In genomic region chr14:73997108-73997943, GRCh38 we compare ENCODE assay signal across 22 cellular contexts. TPM values are rescaled to one million over a fixed set of nuclear protein-coding genes. Genes with fewer than 3 reads are reported as not detected.
DNase-seq lines count a peak whose midpoint lies in the region; ATAC-seq, FAIRE-seq and TF ChIP-seq lines count a peak whose summit lies in the region.
"Had no signal": no experiment of that assay in that cellular context is flagged by ENCODE, and none has a peak within 500 bp of the region (broad histone marks: within the 10 kb centered on the region; RNA-seq: fewer than 3 reads in every experiment).

No MANE protein-coding gene starts in this region.

- H3K4me3 Mint-ChIP-seq in nephron progenitor cell: no peak overlapping the region
- H3K4me3 Mint-ChIP-seq in activated CD8-positive, alpha-beta memory T cell treated with anti-CD3 and anti-CD28 coated beads, Interleukin-2, amount 10 ng/mL, durations not matched to agents 7 days and 5 days: no peak overlapping the region
- H3K4me3 Mint-ChIP-seq: B cell; effector memory CD8-positive, alpha-beta T cell; WTC11 had no signal

- TF ChIP-seq CTCF in kidney (IDR thresholded peaks at IDR 0.05; ENCODE audit: borderline replicate concordance, extremely low read depth, insufficient read depth) (no peak), nephron progenitor cell (IDR thresholded peaks at IDR 0.05) (no peak)

- H3K4me1 Mint-ChIP-seq in nephron progenitor cell: peaks cover 41% of the 10 kb centered on the region
- no peaks in the 10 kb centered on the region for H3K4me1 Mint-ChIP-seq in activated CD8-positive, alpha-beta memory T cell treated with anti-CD3 and anti-CD28 coated beads, Interleukin-2, amount 10 ng/mL, durations not matched to agents 7 days and 5 days
- H3K4me1 Mint-ChIP-seq: WTC11 had no signal

- H3K9me3 ChIP-seq in kidney (ENCODE audit: control insufficient read depth in 1 of 2, low read length in 2 of 2): no peaks in the 10 kb centered on the region
- H3K9me3 ChIP-seq: esophagus squamous epithelium, gastrocnemius medialis, suprapubic skin had no signal

- CTCF ChIA-PET in activated CD8-positive, alpha-beta memory T cell treated with anti-CD3 and anti-CD28 coated beads, Interleukin-2, amount 10 ng/mL, durations not matched to agents 7 days and 5 days (lab: Charles Lee): no interaction called here

- peaks cover 17% of the 10 kb centered on the region for H3K36me3 Mint-ChIP-seq in nephron progenitor cell (ENCODE audit: low read depth)
- peaks cover 4% of the 10 kb centered on the region for H3K36me3 Mint-ChIP-seq in activated CD8-positive, alpha-beta memory T cell treated with anti-CD3 and anti-CD28 coated beads, Interleukin-2, amount 10 ng/mL, durations not matched to agents 7 days and 5 days
- H3K36me3 Mint-ChIP-seq: WTC11 had no signal

- H3K27me3 Mint-ChIP-seq in nephron progenitor cell (ENCODE audit: low read depth, poor library complexity): no peaks in the 10 kb centered on the region
- no peaks in the 10 kb centered on the region for H3K27me3 Mint-ChIP-seq in activated CD8-positive, alpha-beta memory T cell treated with anti-CD3 and anti-CD28 coated beads, Interleukin-2, amount 10 ng/mL, durations not matched to agents 7 days and 5 days
- H3K27me3 Mint-ChIP-seq: B cell; effector memory CD8-positive, alpha-beta T cell had no signal

- FAIRE-seq in kidney (lab: Jason Lieb, UNC) (peak; percentile 86), urothelium cell line (lab: Jason Lieb, UNC) (peak; percentile 55)

- intact Hi-C loops in kidney (cut with DNase I): no loop called here

- peak overlapping the region; percentile 75 to 91 for H3K27ac ChIP-seq in kidney (ENCODE audit: low read depth in 2 of 2, low read length in 2 of 2)
- H3K27ac ChIP-seq: gastrocnemius medialis, KMS-11, suprapubic skin had no signal

- ATAC-seq in HG02798 (IDR thresholded peaks at IDR 0.05; ENCODE audit: poor library complexity, unreplicated experiment) (no peak), HG03378 (IDR thresholded peaks at IDR 0.05; ENCODE audit: unreplicated experiment) (no peak)
- no peak for ATAC-seq in activated CD8-positive, alpha-beta memory T cell treated with anti-CD3 and anti-CD28 coated beads, Interleukin-2, amount 10 ng/mL, durations not matched to agents 7 days and 5 days
- ATAC-seq: effector memory CD8-positive, alpha-beta T cell; gastrocnemius medialis; WTC11 had no signal

- peak overlapping the region in 1 of 2 donors; percentile 62 for H3K9ac ChIP-seq in kidney (ENCODE audit: low read length in 2 of 2)
- H3K9ac ChIP-seq: KMS-11 had no signal

- peak overlapping the region; percentile 76 for H3K27ac Mint-ChIP-seq in nephron progenitor cell
- H3K27ac Mint-ChIP-seq in activated CD8-positive, alpha-beta memory T cell treated with anti-CD3 and anti-CD28 coated beads, Interleukin-2, amount 10 ng/mL, durations not matched to agents 7 days and 5 days: no peak overlapping the region
- H3K27ac Mint-ChIP-seq: B cell; effector memory CD8-positive, alpha-beta T cell; WTC11 had no signal

- peak; percentile 41 for DNase-seq in NCI-H69 (lab: John Stamatoyannopoulos, UW)
- no peak for DNase-seq in kidney
- DNase-seq in nephron progenitor cell: no peak
- DNase-seq in urothelium cell line (ENCODE audit: low spot score): no peak
- DNase-seq in activated CD8-positive, alpha-beta memory T cell treated with anti-CD3 and anti-CD28 coated beads, Interleukin-2, amount 10 ng/mL, durations not matched to agents 7 days and 5 days: no peak
- DNase-seq: activated CD4-positive, alpha-beta T cell treated with anti-CD3 and anti-CD28 coated beads, Interleukin-2, amount 50 U/mL, for 48 hours; activated effector memory CD4-positive, alpha-beta T cell treated with Interleukin-2 at 50 U/mL for 16 hours; effector memory CD8-positive, alpha-beta T cell; esophagus squamous epithelium; gastrocnemius medialis; hypothalamus; MV-4-11; NCI-H2029; NCI-H345; RPMI8226; T-helper 9 cell had no signal

- H3K4me1 ChIP-seq in kidney (ENCODE audit: control insufficient read depth in 1 of 2, insufficient read depth in 1 of 2, low read depth in 1 of 2, low read length in 2 of 2): peaks cover 18% of the 10 kb centered on the region in 2 donors
- H3K4me1 ChIP-seq: esophagus squamous epithelium, gastrocnemius medialis, suprapubic skin had no signal

- no peaks in the 10 kb centered on the region for H3K9me3 Mint-ChIP-seq in nephron progenitor cell
- no peaks in the 10 kb centered on the region for H3K9me3 Mint-ChIP-seq in activated CD8-positive, alpha-beta memory T cell treated with anti-CD3 and anti-CD28 coated beads, Interleukin-2, amount 10 ng/mL, durations not matched to agents 7 days and 5 days (ENCODE audit: low read depth)
- H3K9me3 Mint-ChIP-seq: effector memory CD8-positive, alpha-beta T cell; WTC11 had no signal

- H3K36me3 ChIP-seq in kidney (ENCODE audit: control insufficient read depth in 1 of 2, insufficient read depth in 2 of 2, low read length in 2 of 2): peaks cover 0 to under 1% of the 10 kb centered on the region in 2 donors
- H3K36me3 ChIP-seq: gastrocnemius medialis had no signal

- peak overlapping the region; percentile 9 to 71 for H3K4me3 ChIP-seq in kidney (ENCODE audit: low read length in 2 of 2)
- H3K4me3 ChIP-seq: esophagus squamous epithelium, gastrocnemius medialis, suprapubic skin had no signal

RNA-seq across cellular contexts. Expression of gene ENTPD5, which starts 21.8 kb away (rescaled TPM):
- 24.7 TPM for total RNA-seq in kidney
- 28.3 TPM for polyA plus RNA-seq in kidney (ENCODE audit: insufficient read depth, low read depth, low replicate concordance)
- 10 to 100 TPM; 13.1 to 18.4 TPM for total RNA-seq in activated CD8-positive, alpha-beta memory T cell treated with anti-CD3 and anti-CD28 coated beads, Interleukin-2, amount 10 ng/mL, durations not matched to agents 7 days and 5 days

RNA-seq across cellular contexts. Expression of gene BBOF1, which starts 21.8 kb away (rescaled TPM):
- total RNA-seq in kidney: 14.6 TPM
- 7.6 TPM for polyA plus RNA-seq in kidney (ENCODE audit: insufficient read depth, low read depth, low replicate concordance)
- 1 to 10 TPM in 1 of 2 experiments, under 1 TPM in 1; 0.87 to 1.1 TPM for total RNA-seq in activated CD8-positive, alpha-beta memory T cell treated with anti-CD3 and anti-CD28 coated beads, Interleukin-2, amount 10 ng/mL, durations not matched to agents 7 days and 5 days

RNA-seq across cellular contexts. Expression of gene COQ6, which starts 47.2 kb away (rescaled TPM):
- total RNA-seq in kidney: 24.6 TPM
- polyA plus RNA-seq in kidney (ENCODE audit: insufficient read depth, low read depth, low replicate concordance): 40.8 TPM
- total RNA-seq in activated CD8-positive, alpha-beta memory T cell treated with anti-CD3 and anti-CD28 coated beads, Interleukin-2, amount 10 ng/mL, durations not matched to agents 7 days and 5 days: 10 to 100 TPM; 17.7 to 18.1 TPM

RNA-seq across cellular contexts. Expression of gene FAM161B, which starts 47.4 kb away (rescaled TPM):
- total RNA-seq in kidney: 8.2 TPM
- 3.2 TPM for polyA plus RNA-seq in kidney (ENCODE audit: insufficient read depth, low read depth, low replicate concordance)
- 1 to 10 TPM; 1.2 to 1.8 TPM for total RNA-seq in activated CD8-positive, alpha-beta memory T cell treated with anti-CD3 and anti-CD28 coated beads, Interleukin-2, amount 10 ng/mL, durations not matched to agents 7 days and 5 days
